In the genomic region with DNA sequence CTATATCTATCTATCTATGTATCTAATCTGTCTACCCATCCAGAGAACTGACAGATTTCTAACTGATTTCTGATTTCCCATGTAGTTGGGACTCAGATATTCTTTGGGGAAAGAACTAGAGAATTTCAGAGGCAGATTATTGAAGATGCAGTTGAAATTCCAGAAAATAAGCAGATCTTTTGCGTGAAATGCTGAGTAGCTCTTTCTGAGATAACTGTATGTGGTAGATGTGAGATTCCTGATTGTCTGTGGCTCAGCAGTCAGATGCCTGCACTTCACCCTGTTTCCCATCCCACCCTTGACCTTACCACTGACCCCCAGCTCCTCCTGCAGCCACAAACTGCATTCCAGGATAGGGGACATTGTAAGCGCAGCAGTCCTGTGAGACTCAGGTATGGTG, we compare ENCODE assay signal across 1 cellular context.
TF ChIP-seq lines count a peak whose summit lies in the region.

No MANE protein-coding gene starts in this region.

TF ChIP-seq in HepG2, 621 proteins besides CTCF, POLR2A, EP300 and RAD21 (continued from another document):
- TF ChIP-seq, protein P1, sequence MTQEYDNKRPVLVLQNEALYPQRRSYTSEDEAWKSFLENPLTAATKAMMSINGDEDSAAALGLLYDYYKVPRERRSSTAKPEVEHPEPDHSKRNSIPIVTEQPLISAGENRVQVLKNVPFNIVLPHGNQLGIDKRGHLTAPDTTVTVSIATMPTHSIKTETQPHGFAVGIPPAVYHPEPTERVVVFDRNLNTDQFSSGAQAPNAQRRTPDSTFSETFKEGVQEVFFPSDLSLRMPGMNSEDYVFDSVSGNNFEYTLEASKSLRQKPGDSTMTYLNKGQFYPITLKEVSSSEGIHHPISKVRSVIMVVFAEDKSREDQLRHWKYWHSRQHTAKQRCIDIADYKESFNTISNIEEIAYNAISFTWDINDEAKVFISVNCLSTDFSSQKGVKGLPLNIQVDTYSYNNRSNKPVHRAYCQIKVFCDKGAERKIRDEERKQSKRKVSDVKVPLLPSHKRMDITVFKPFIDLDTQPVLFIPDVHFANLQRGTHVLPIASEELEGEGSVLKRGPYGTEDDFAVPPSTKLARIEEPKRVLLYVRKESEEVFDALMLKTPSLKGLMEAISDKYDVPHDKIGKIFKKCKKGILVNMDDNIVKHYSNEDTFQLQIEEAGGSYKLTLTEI (CRISPR knock-in tag; conservative IDR thresholded peaks at IDR 0.05), result no peak
- no peak for TF ChIP-seq ZNF674 (CRISPR knock-in tag; IDR thresholded peaks at IDR 0.05; ENCODE audit: low read depth)
- peak in 1 of 2 experiments; percentile 56; a peak in 2 of 4 replicates for TF ChIP-seq MAFK (conservative IDR thresholded peaks at IDR 0.05 in 1 of 2, IDR thresholded peaks at IDR 0.05 in 1 of 2; ENCODE audit: low read length in 2 of 2)
- TF ChIP-seq ZNF572 (CRISPR knock-in tag; IDR thresholded peaks at IDR 0.05), result no peak
- no peak for TF ChIP-seq HNRNPK (IDR thresholded peaks at IDR 0.05; ENCODE audit: low read depth, low read length, poor library complexity, severe bottlenecking)
- TF ChIP-seq RBAK (CRISPR knock-in tag; IDR thresholded peaks at IDR 0.05), result no peak
- TF ChIP-seq MAFF (IDR thresholded peaks at IDR 0.05; ENCODE audit: low read depth, low read length), result peak; percentile 33; the same call in 1 of the 2 replicates
- TF ChIP-seq, protein P2, sequence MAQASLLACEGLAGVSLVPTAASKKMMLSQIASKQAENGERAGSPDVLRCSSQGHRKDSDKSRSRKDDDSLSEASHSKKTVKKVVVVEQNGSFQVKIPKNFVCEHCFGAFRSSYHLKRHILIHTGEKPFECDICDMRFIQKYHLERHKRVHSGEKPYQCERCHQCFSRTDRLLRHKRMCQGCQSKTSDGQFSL (CRISPR knock-in tag; IDR thresholded peaks at IDR 0.05), result no peak
- TF ChIP-seq ZNF724P (CRISPR knock-in tag; IDR thresholded peaks at IDR 0.05; ENCODE audit: borderline replicate concordance), result no peak
- no peak for TF ChIP-seq ZNF501 (CRISPR knock-in tag; IDR thresholded peaks at IDR 0.05)
